ENCODE assay signal across 9 cellular contexts in the genomic region with DNA sequence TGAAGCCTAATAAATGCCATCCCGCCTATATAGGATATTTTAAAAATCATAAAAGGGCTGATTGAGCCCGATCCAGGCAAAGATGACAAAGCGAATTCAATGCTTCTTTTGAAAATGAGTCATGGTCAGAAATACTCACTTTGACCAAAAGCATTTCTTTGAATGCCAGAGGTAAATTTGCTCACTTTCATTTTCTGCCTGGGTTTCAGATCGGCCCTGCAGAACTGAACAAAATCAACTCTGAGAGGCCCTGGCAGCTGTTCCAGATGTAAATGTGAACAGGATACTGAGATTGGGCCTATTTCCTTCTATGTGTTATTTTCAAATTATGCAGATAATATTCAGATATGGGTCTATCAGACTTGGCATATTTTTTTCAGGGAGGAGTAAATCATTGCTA.
DNase-seq lines count a peak whose midpoint lies in the region; ATAC-seq and TF ChIP-seq lines count a peak whose summit lies in the region.
"Had no signal": no experiment of that assay in that cellular context is flagged by ENCODE, and none has a peak within 500 bp of the region (broad histone marks: within the 10 kb centered on the region; RNA-seq: fewer than 3 reads in every experiment).

No MANE protein-coding gene starts in this region.

- DNase-seq in RWPE2 (ENCODE audit: low spot score) (no peak), kidney tubule cell (ENCODE audit: low spot score) (peak; percentile 69), BE2C (no peak), NCI-H2029 (lab: John Stamatoyannopoulos, UW) (no peak)
- no peak for DNase-seq in naive thymus-derived CD4-positive, alpha-beta T cell
- DNase-seq: pancreas had no signal

- peak overlapping the region in 1 of 10 donors; percentile 10 for H3K4me3 Mint-ChIP-seq in naive thymus-derived CD4-positive, alpha-beta T cell

- H3K4me1 ChIP-seq in RWPE2 (ENCODE audit: insufficient read depth, poor library complexity, severe bottlenecking) = peaks cover 21% of the 10 kb centered on the region
- H3K4me1 ChIP-seq in BE2C = no peaks in the 10 kb centered on the region
- H3K4me1 ChIP-seq in naive thymus-derived CD4-positive, alpha-beta T cell (ENCODE audit: control insufficient read depth in 2 of 2, insufficient read depth in 2 of 2, low read length in 2 of 2) = no peaks in the 10 kb centered on the region
- H3K4me1 ChIP-seq: pancreas had no signal

- peak; percentile 98 for ATAC-seq in GM19025 (IDR thresholded peaks at IDR 0.05; ENCODE audit: low read depth, unreplicated experiment)
- peak; percentile 98 for ATAC-seq in HG02798 (IDR thresholded peaks at IDR 0.05; ENCODE audit: poor library complexity, unreplicated experiment)
- peak; percentile 71 for ATAC-seq in RWPE2 (ENCODE audit: low read depth)
- ATAC-seq in naive thymus-derived CD4-positive, alpha-beta T cell = no peak

- peaks cover 0 to 44% (median 0%) of the 10 kb centered on the region in 7 donors for H3K4me1 Mint-ChIP-seq in naive thymus-derived CD4-positive, alpha-beta T cell

- peaks cover 0 to 5% (median 0%) of the 10 kb centered on the region in 5 donors for H3K27me3 Mint-ChIP-seq in naive thymus-derived CD4-positive, alpha-beta T cell

- no peaks in the 10 kb centered on the region for H3K9me3 ChIP-seq in RWPE2 (ENCODE audit: severe bottlenecking)
- H3K9me3 ChIP-seq in BE2C = no peaks in the 10 kb centered on the region
- no peaks in the 10 kb centered on the region for H3K9me3 ChIP-seq in naive thymus-derived CD4-positive, alpha-beta T cell (ENCODE audit: control insufficient read depth in 2 of 3, low read length in 3 of 3)
- H3K9me3 ChIP-seq: pancreas had no signal

- intact Hi-C loops in naive thymus-derived CD4-positive, alpha-beta T cell (cut with micrococcal nuclease) = no loop called here

- H3K36me3 Mint-ChIP-seq in naive thymus-derived CD4-positive, alpha-beta T cell = peaks cover 0 to 7% (median 0%) of the 10 kb centered on the region in 5 donors

- H3K4me3 ChIP-seq in RWPE2 (ENCODE audit: severe bottlenecking) = peak overlapping the region; percentile 3
- H3K4me3 ChIP-seq in BE2C (ENCODE audit: low read depth, low read length) = no peak overlapping the region
- H3K4me3 ChIP-seq in naive thymus-derived CD4-positive, alpha-beta T cell (ENCODE audit: low read length) = no peak overlapping the region
- H3K4me3 ChIP-seq: pancreas had no signal

- CTCF ChIA-PET in naive thymus-derived CD4-positive, alpha-beta T cell (lab: Charles Lee) = no interaction called here

- H3K27me3 ChIP-seq in RWPE2 (ENCODE audit: insufficient read depth, poor library complexity, severe bottlenecking) (no peaks in the 10 kb centered on the region), BE2C (no peaks in the 10 kb centered on the region)
- no peaks in the 10 kb centered on the region for H3K27me3 ChIP-seq in naive thymus-derived CD4-positive, alpha-beta T cell (ENCODE audit: control insufficient read depth in 2 of 2, insufficient read depth in 2 of 2, low read length in 2 of 2)
- H3K27me3 ChIP-seq: pancreas had no signal

- POLR2A ChIA-PET in naive thymus-derived CD4-positive, alpha-beta T cell (lab: Charles Lee) = interaction anchor here (0.6 kb wide), 1 partner anchor 987 kb away, joined by 4 read pairs; no protein-coding TSS in a partner anchor

- TF ChIP-seq CTCF in RWPE2 (IDR thresholded peaks at IDR 0.05; ENCODE audit: poor library complexity, severe bottlenecking) (no peak), BE2C (IDR thresholded peaks at IDR 0.05; ENCODE audit: low read depth, low read length) (no peak)

- H3K27ac Mint-ChIP-seq in naive thymus-derived CD4-positive, alpha-beta T cell = peak overlapping the region in 1 of 9 donors; percentile 8

- H3K36me3 ChIP-seq in RWPE2 (ENCODE audit: low read depth) (no peaks in the 10 kb centered on the region), BE2C (no peaks in the 10 kb centered on the region)
- no peaks in the 10 kb centered on the region for H3K36me3 ChIP-seq in naive thymus-derived CD4-positive, alpha-beta T cell (ENCODE audit: control insufficient read depth in 2 of 3, insufficient read depth in 3 of 3, low read length in 3 of 3)
- H3K36me3 ChIP-seq: pancreas had no signal

- H3K9me3 Mint-ChIP-seq in naive thymus-derived CD4-positive, alpha-beta T cell = peaks cover 0 to 7% (median 0%) of the 10 kb centered on the region in 11 donors

- H3K27ac ChIP-seq in RWPE2 (ENCODE audit: poor library complexity, severe bottlenecking) = no peak overlapping the region
- no peak overlapping the region for H3K27ac ChIP-seq in naive thymus-derived CD4-positive, alpha-beta T cell (ENCODE audit: low read depth, low read length)
- H3K27ac ChIP-seq: pancreas, VCaP had no signal
